In the genomic region with DNA sequence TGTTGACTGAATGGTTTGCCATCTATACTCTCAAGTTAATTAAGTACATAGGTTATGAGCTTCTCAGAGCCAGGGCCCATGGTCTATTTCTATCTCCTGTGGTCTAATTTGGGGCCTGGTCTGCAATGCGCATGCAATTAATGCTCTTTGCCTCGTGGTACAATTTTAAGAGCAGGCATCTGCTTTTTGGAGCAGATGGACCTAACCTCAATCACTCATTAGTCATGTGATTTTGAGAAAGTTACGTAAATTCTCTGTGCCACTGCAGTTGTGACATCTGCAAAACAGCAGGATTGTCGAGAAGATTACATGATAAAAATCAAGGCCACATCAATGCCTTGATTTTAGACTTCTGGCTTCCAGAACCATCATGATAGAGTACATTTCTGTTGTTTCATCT, we compare ENCODE assay signal across 24 cellular contexts.
"Had no signal": no experiment of that assay in that cellular context is flagged by ENCODE, and none has a peak within 500 bp of the region (broad histone marks: within the 10 kb centered on the region; RNA-seq: fewer than 3 reads in every experiment).

No MANE protein-coding gene starts in this region.

- H3K4me3 ChIP-seq: body of pancreas, esophagus squamous epithelium, pancreas, right atrium auricular region, spleen, tibial nerve had no signal

- H3K36me3 ChIP-seq: esophagus squamous epithelium, pancreas, right atrium auricular region, spleen, tibial nerve had no signal

- ATAC-seq: activated CD8-positive, alpha-beta T cell treated with anti-CD3 and anti-CD28 coated beads for 36 hours; activated naive CD4-positive, alpha-beta T cell treated with anti-CD3 and anti-CD28 coated beads, Interleukin-2, amount 50 U/mL, for 72 hours; activated T-cell treated with anti-CD3 and anti-CD28 coated beads, Interleukin-2, amount 50 U/mL, for 4 hours; body of pancreas; left ventricle myocardium superior; pancreas had no signal

- H3K4me1 Mint-ChIP-seq: activated B cell treated with CpG ODN at 0.5 μM for 24 hours, naive B cell had no signal

- H3K36me3 Mint-ChIP-seq: activated naive CD4-positive, alpha-beta T cell treated with anti-CD3 and anti-CD28 coated beads, Interleukin-2, amount 50 U/mL, for 72 hours; naive B cell had no signal

- DNase-seq: activated B cell treated with CpG ODN at 0.5 μM for 24 hours; activated CD4-positive, alpha-beta T cell treated with anti-CD3 and anti-CD28 coated beads, Interleukin-2, amount 50 U/mL, for 1 hour; activated CD8-positive, alpha-beta T cell treated with anti-CD3 and anti-CD28 coated beads for 36 hours; activated T-cell treated with anti-CD3 and anti-CD28 coated beads, Interleukin-2, amount 50 U/mL, for 4 hours; aorta; body of pancreas; dermis blood vessel endothelial cell; effector CD8-positive, alpha-beta T cell; esophagus squamous epithelium; glutamatergic neuron; left ventricle myocardium superior; naive B cell; nucleus accumbens; pancreas; spleen; stimulated activated CD4-positive, alpha-beta T cell treated with anti-CD3 and anti-CD28 coated beads, Interleukin-2, amount 100 ng/mL, for 48 hours; stimulated activated naive CD4-positive, alpha-beta T cell treated with Interleukin-2 at 50 U/mL for 16 hours; T-helper 1 cell had no signal

- H3K4me3 Mint-ChIP-seq: activated B cell treated with CpG ODN at 0.5 μM for 24 hours; activated CD8-positive, alpha-beta T cell treated with anti-CD3 and anti-CD28 coated beads for 36 hours; activated T-cell treated with anti-CD3 and anti-CD28 coated beads, Interleukin-2, amount 50 U/mL, for 4 hours; naive B cell; T-helper 2 cell treated with Interferon-gamma antibody and Interleukin-4, amounts not matched to agents 5 μg/mL and 100 μg/mL, for 36 hours had no signal

- H3K27me3 Mint-ChIP-seq: activated B cell treated with CpG ODN at 0.5 μM for 24 hours; activated CD8-positive, alpha-beta T cell treated with anti-CD3 and anti-CD28 coated beads for 36 hours; naive B cell had no signal

- H3K27ac ChIP-seq: body of pancreas, epithelial cell of prostate, esophagus squamous epithelium, pancreas, right atrium auricular region, spleen, tibial nerve had no signal

- H3K27me3 ChIP-seq: body of pancreas, esophagus squamous epithelium, pancreas, right atrium auricular region, spleen, tibial nerve had no signal

- H3K4me1 ChIP-seq: body of pancreas, esophagus squamous epithelium, pancreas, right atrium auricular region, spleen, tibial nerve had no signal

- H3K27ac Mint-ChIP-seq: activated B cell treated with CpG ODN at 0.5 μM for 24 hours; activated CD8-positive, alpha-beta T cell treated with anti-CD3 and anti-CD28 coated beads for 36 hours; activated naive CD4-positive, alpha-beta T cell treated with anti-CD3 and anti-CD28 coated beads, Interleukin-2, amount 50 U/mL, for 72 hours; activated T-helper 2 cell treated with anti-CD3 and anti-CD28 coated beads, Interferon-gamma antibody, Interleukin-2, Interleukin-4, amounts not matched to agents 10 μg/mL and 5 μg/mL and 100 μg/mL, durations not matched to agents 14 hours and 24 hours and 36 hours; naive B cell; T-helper 2 cell treated with Interferon-gamma antibody and Interleukin-4, amounts not matched to agents 5 μg/mL and 100 μg/mL, for 36 hours had no signal

- H3K9me3 ChIP-seq: body of pancreas, esophagus squamous epithelium, pancreas, right atrium auricular region, spleen, tibial nerve had no signal
